ENCODE assay signal across 8 cellular contexts in the genomic region with DNA sequence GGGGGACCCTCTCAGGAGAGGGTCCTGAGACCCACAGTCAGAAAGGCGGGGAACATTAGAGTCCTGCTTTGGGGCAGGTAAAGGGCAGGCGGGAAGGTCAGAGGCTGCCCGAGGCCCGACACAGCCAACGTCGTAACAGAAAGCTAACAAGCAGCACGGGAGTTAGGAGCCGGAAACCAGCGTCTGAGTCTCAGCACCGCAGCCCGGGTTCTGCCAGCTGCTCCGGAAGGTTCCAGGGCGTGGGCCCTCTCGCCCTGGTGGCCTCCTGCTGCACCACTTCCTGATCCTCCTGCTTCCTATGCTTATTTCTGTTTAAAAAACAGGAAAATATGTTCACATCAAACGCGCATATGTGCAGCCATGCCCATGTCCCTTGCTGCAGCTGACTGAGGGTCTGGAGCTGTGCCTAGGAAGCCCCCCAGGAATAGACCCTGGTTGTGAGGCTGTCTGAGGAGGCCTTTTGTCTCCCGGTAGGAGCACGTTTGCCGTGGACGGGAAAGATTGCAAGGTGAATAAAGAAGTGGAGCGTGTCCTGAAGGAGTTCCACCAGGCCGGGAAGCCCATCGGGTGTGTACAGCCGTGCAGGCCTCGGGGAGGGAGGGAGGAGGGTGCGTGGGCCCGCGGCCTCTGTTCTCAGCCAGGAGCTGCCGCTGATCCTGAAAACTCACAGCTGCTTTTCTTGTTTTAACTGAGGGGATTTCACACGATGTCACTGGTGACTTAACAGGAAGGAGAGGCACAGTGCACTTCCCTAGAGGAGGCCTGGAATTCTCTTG. TPM values are rescaled to one million over a fixed set of nuclear protein-coding genes. Genes with fewer than 3 reads are reported as not detected.
DNase-seq lines count a peak whose midpoint lies in the region; ATAC-seq, FAIRE-seq and TF ChIP-seq lines count a peak whose summit lies in the region.
"Not testable (repeated sequence)": the region's sequence is repeated elsewhere in the genome, so short reads cannot be mapped to it uniquely, and the experiment has no call there.

No MANE protein-coding gene starts in this region.

- H3K79me2 ChIP-seq in K562 (ENCODE audit: control insufficient read depth, insufficient read depth, low read length) = not testable (repeated sequence)

- BruUV-seq in K562 (replicated peaks; lab: Mats Ljungman, UMichigan) = not testable (repeated sequence)

- peak in 1 of 3 donors; percentile 3 for DNase-seq in CD4-positive, CD25-positive, alpha-beta regulatory T cell
- DNase-seq in activated B cell treated with CpG ODN at 0.5 μM for 24 hours (peak; percentile 4), activated T-cell treated with anti-CD3 and anti-CD28 coated beads for 4 hours (peak; percentile 0), ovary (peak; percentile 1 to 25 (median 9))
- not testable (repeated sequence) for DNase-seq in K562 (ENCODE audit: extremely low read depth in 1 of 4, low spot score in 3 of 4); left lung; upper lobe of right lung

- not testable (repeated sequence) for TF ChIP-seq EP300 in K562 (IDR thresholded peaks at IDR 0.05; ENCODE audit: low read length); gastroesophageal sphincter (IDR thresholded peaks at IDR 0.05); ovary (IDR thresholded peaks at IDR 0.05)

- H3K27ac Mint-ChIP-seq in CD4-positive, CD25-positive, alpha-beta regulatory T cell; activated B cell treated with CpG ODN at 0.5 μM for 24 hours: not testable (repeated sequence)

- no CpG with 5 or more reads among the region's 30 CpGs for WGBS in K562 (ENCODE audit: insufficient coverage, low coverage, missing lambda C conversion rate)
- no CpG with 5 or more reads among the region's 30 CpGs for WGBS in gastroesophageal sphincter (ENCODE audit: low coverage in 1 of 2), 2 donors
- WGBS in ovary, 3 donors = 80 to 83% methylated on average over 4 to 8 of the region's 30 CpGs; no CpG with 5 or more reads in 1 of the 3 donors

- POLR2A ChIA-PET in activated B cell treated with CpG ODN at 0.5 μM for 24 hours (lab: Charles Lee); K562 (lab: Yijun Ruan, JAX): not testable (repeated sequence)

- intact Hi-C loops in activated B cell treated with CpG ODN at 0.5 μM for 24 hours (cut with micrococcal nuclease); K562 (cut with micrococcal nuclease); left lung (cut with DNase I); ovary (cut with DNase I); upper lobe of right lung (cut with DNase I): not testable (repeated sequence)

- CTCF ChIA-PET in activated B cell treated with CpG ODN at 0.5 μM for 24 hours (lab: Charles Lee); K562 (lab: Yijun Ruan, JAX; ENCODE audit: low intra/inter-chr PET ratio): not testable (repeated sequence)

- H2AFZ ChIP-seq in K562 (ENCODE audit: low read depth, low read length) = not testable (repeated sequence)

- in situ Hi-C loops in K562 (cut with MboI) = loop anchor here (25.0 kb wide), 1 partner anchor 353 kb away; a partner anchor contains a TSS

- peak; percentile 15 for FAIRE-seq in K562 (lab: Jason Lieb, UNC)

- not testable (repeated sequence) for H3K4me2 ChIP-seq in K562 (ENCODE audit: insufficient read depth, low read length)

- H3K9ac ChIP-seq in K562 (ENCODE audit: insufficient read depth in 1 of 2, low read depth in 2 of 2, low read length in 2 of 2) = not testable (repeated sequence)

- not testable (repeated sequence) for TF ChIP-seq POLR2A in K562 (conservative IDR thresholded peaks at IDR 0.05); gastroesophageal sphincter (IDR thresholded peaks at IDR 0.05); ovary (IDR thresholded peaks at IDR 0.05)

- ATAC-seq in CD4-positive, CD25-positive, alpha-beta regulatory T cell (ENCODE audit: low read depth in 2 of 2) = peak; percentile 30 to 47
- not testable (repeated sequence) for ATAC-seq in activated B cell treated with CpG ODN at 0.5 μM for 24 hours (ENCODE audit: low read depth)
- ATAC-seq in K562 (0 out of 3 replicates have a peak, but pooled peaks have one; percentile 10), gastroesophageal sphincter (peak; percentile 48), left lung (peak; percentile 30), upper lobe of right lung (peak; percentile 40)

- not testable (repeated sequence) for H3K9me1 ChIP-seq in K562 (ENCODE audit: control insufficient read depth, insufficient read depth, low read length)

- TF ChIP-seq RAD21 in K562 (CRISPR knock-in tag; conservative IDR thresholded peaks at IDR 0.05 in 1 of 2, IDR thresholded peaks at IDR 0.05 in 1 of 2) = not testable (repeated sequence)

- H3K9me3 ChIP-seq in CD4-positive, CD25-positive, alpha-beta regulatory T cell (ENCODE audit: control insufficient read depth in 2 of 2, low read length in 2 of 2); K562 (replicated peaks; ENCODE audit: control insufficient read depth, insufficient read depth, low read depth, low read length); gastroesophageal sphincter; left lung; ovary; upper lobe of right lung: not testable (repeated sequence)

- H3K4me3 Mint-ChIP-seq in CD4-positive, CD25-positive, alpha-beta regulatory T cell; activated B cell treated with CpG ODN at 0.5 μM for 24 hours: not testable (repeated sequence)

- H3K27ac ChIP-seq in CD4-positive, CD25-positive, alpha-beta regulatory T cell (ENCODE audit: insufficient read depth, low read length, poor library complexity, severe bottlenecking) = peak overlapping the region; percentile 23
- H3K27ac ChIP-seq in K562 (ENCODE audit: extremely low read depth, low read depth, low read length); gastroesophageal sphincter; left lung; ovary: not testable (repeated sequence)
- H3K27ac ChIP-seq in upper lobe of right lung = peak overlapping the region; percentile 42

- not testable (repeated sequence) for H3K27me3 Mint-ChIP-seq in CD4-positive, CD25-positive, alpha-beta regulatory T cell; activated B cell treated with CpG ODN at 0.5 μM for 24 hours

- H3K36me3 Mint-ChIP-seq in CD4-positive, CD25-positive, alpha-beta regulatory T cell; activated B cell treated with CpG ODN at 0.5 μM for 24 hours (ENCODE audit: low read depth): not testable (repeated sequence)

- H3K36me3 ChIP-seq in CD4-positive, CD25-positive, alpha-beta regulatory T cell (ENCODE audit: control insufficient read depth, insufficient read depth, low read length); K562 (ENCODE audit: control insufficient read depth, insufficient read depth, low read length); gastroesophageal sphincter; left lung; ovary; upper lobe of right lung: not testable (repeated sequence)

- TF ChIP-seq CTCF in activated B cell treated with CpG ODN at 0.5 μM for 24 hours (IDR thresholded peaks at IDR 0.05); K562 (IDR thresholded peaks at IDR 0.05 in 2 of 3, conservative IDR thresholded peaks at IDR 0.05 in 1 of 3; ENCODE audit: insufficient read depth in 2 of 3, low read depth in 1 of 3, low read length in 3 of 3); gastroesophageal sphincter (IDR thresholded peaks at IDR 0.05); left lung (IDR thresholded peaks at IDR 0.05); ovary (IDR thresholded peaks at IDR 0.05); upper lobe of right lung (IDR thresholded peaks at IDR 0.05): not testable (repeated sequence)

- H3K4me1 Mint-ChIP-seq in CD4-positive, CD25-positive, alpha-beta regulatory T cell; activated B cell treated with CpG ODN at 0.5 μM for 24 hours: not testable (repeated sequence)

- not testable (repeated sequence) for H3K4me1 ChIP-seq in CD4-positive, CD25-positive, alpha-beta regulatory T cell (ENCODE audit: control insufficient read depth, insufficient read depth, low read length, poor library complexity, severe bottlenecking); K562 (replicated peaks in 1 of 2; ENCODE audit: control insufficient read depth in 2 of 2, insufficient read depth in 2 of 2, low read length in 2 of 2); gastroesophageal sphincter; left lung; ovary (ENCODE audit: insufficient read depth); upper lobe of right lung

- not testable (repeated sequence) for H3K9me3 Mint-ChIP-seq in CD4-positive, CD25-positive, alpha-beta regulatory T cell; activated B cell treated with CpG ODN at 0.5 μM for 24 hours

- H4K20me1 ChIP-seq in K562 (replicated peaks; ENCODE audit: control insufficient read depth, insufficient read depth, low read length) = not testable (repeated sequence)

- not testable (repeated sequence) for H3K27me3 ChIP-seq in CD4-positive, CD25-positive, alpha-beta regulatory T cell (ENCODE audit: control insufficient read depth, insufficient read depth, low read length); K562 (ENCODE audit: control insufficient read depth in 2 of 2, insufficient read depth in 2 of 2, low read length in 2 of 2); gastroesophageal sphincter; left lung; ovary; upper lobe of right lung

- H3K4me3 ChIP-seq in CD4-positive, CD25-positive, alpha-beta regulatory T cell (ENCODE audit: low read depth, low read length); K562; gastroesophageal sphincter; left lung; ovary; upper lobe of right lung: not testable (repeated sequence)

RNA-seq across cellular contexts. Expression of a gene that starts 6.5 kb away (rescaled TPM):
- 32.1 TPM for total RNA-seq in CD4-positive, CD25-positive, alpha-beta regulatory T cell
- polyA plus RNA-seq in CD4-positive, CD25-positive, alpha-beta regulatory T cell = 10 to 100 TPM in 2 of 4 donors, 1 to 10 TPM in 2; 3.9 to 51.4 (median 27.6) TPM
- 16.7 and 18.9 TPM in 2 replicates for total RNA-seq in activated B cell treated with CpG ODN at 0.5 μM for 24 hours
- 125 and 198 TPM in 2 replicates for total RNA-seq in K562 (2011; cell fraction: chromatin; rRNA removed; ENCODE audit: low replicate concordance)
- 96.3 and 112 TPM in 2 replicates for total RNA-seq in K562 (2011; cell fraction: nucleolus; rRNA removed)
- total RNA-seq in K562 (2011; cell fraction: nucleoplasm; rRNA removed) = 120 and 121 TPM in 2 replicates
- total RNA-seq in K562 (2014; rRNA removed) = 45.4 and 64.8 TPM in 2 replicates
- 20.4 and 26.6 TPM in 2 replicates for total RNA-seq in K562 (2014; rRNA removed; fragmentation: Illumina TruSeq; extraction: Trizol)
- 37.8 and 39.5 TPM in 2 replicates for total RNA-seq in K562 (2015; rRNA removed; fragmentation: Illumina TruSeq; extraction: Trizol)
- total RNA-seq in K562 (2021) = 70.1 and 77.0 TPM in 2 replicates
- 45.4 and 47.3 TPM in 2 replicates for polyA plus RNA-seq in K562 (2011; rRNA removed)
- polyA plus RNA-seq in K562 (2011; cell fraction: cytosol; rRNA removed) = 50.0 and 94.6 TPM in 2 replicates
- 97.1 and 134 TPM in 2 replicates for polyA plus RNA-seq in K562 (2011; cell fraction: nucleus; rRNA removed)
- 55.4 and 77.7 TPM in 2 replicates for polyA plus RNA-seq in K562 (2012)
- 25.3 and 36.6 TPM in 2 replicates for polyA plus RNA-seq in K562 (2014; fragmentation: Illumina TruSeq; extraction: Trizol)
- 10 to 100 TPM; 11.2 to 24.9 TPM for polyA plus RNA-seq in K562 (2014; fragmentation: Nextera tagmentation; extraction: Ambion mirVana)
- 65.4 and 78.6 TPM in 2 replicates for polyA plus RNA-seq in K562 (2014; rRNA removed)
- 22.0 and 25.5 TPM in 2 replicates for polyA minus RNA-seq in K562 (2011; rRNA and poly(A)+ RNA removed)
- 21.8 and 29.4 TPM in 2 replicates for polyA minus RNA-seq in K562 (2011; cell fraction: cytosol; rRNA and poly(A)+ RNA removed)
- polyA minus RNA-seq in K562 (2011; cell fraction: nucleus; rRNA and poly(A)+ RNA removed) = 43.9 and 44.2 TPM in 2 replicates
- total RNA-seq in gastroesophageal sphincter = 10 to 100 TPM in 2 of 4 donors, 1 to 10 TPM in 2; 6.1 to 35.6 (median 9.5) TPM
- 10 to 100 TPM in 1 of 2 donors, 1 to 10 TPM in 1; 8.8 to 10.8 TPM for total RNA-seq in left lung
- 10 to 100 TPM in 5 of 7 donors, 1 to 10 TPM in 2; 5.6 to 16.4 (median 11.7) TPM for total RNA-seq in ovary
- polyA plus RNA-seq in ovary = 1 to 10 TPM; 4.3 to 7.4 TPM
- total RNA-seq in upper lobe of right lung = 44.5 TPM

RNA-seq across cellular contexts. Expression of a gene that starts 32.8 kb away (rescaled TPM):
- total RNA-seq in CD4-positive, CD25-positive, alpha-beta regulatory T cell = 17.6 TPM
- 10 to 100 TPM in 1 of 4 donors, 1 to 10 TPM in 1, under 1 TPM in 2; 0.78 to 15.7 (median 4.1) TPM for polyA plus RNA-seq in CD4-positive, CD25-positive, alpha-beta regulatory T cell
- total RNA-seq in activated B cell treated with CpG ODN at 0.5 μM for 24 hours (8.7 and 11.8 TPM in 2 replicates), K562 (2014; rRNA removed) (47.0 and 58.9 TPM in 2 replicates), K562 (2014; rRNA removed; fragmentation: Illumina TruSeq; extraction: Trizol) (23.1 and 24.6 TPM in 2 replicates), K562 (2015; rRNA removed; fragmentation: Illumina TruSeq; extraction: Trizol) (33.1 and 36.6 TPM in 2 replicates), K562 (2021) (46.5 and 57.6 TPM in 2 replicates), gastroesophageal sphincter (1 to 10 TPM; 3.4 to 9.2 (median 6.1) TPM), left lung (1 to 10 TPM; 3.9 to 6.7 TPM), ovary (1 to 10 TPM; 1.9 to 9.3 (median 4.4) TPM), upper lobe of right lung (9.9 TPM)
- total RNA-seq in K562 (2011; cell fraction: chromatin; rRNA removed; ENCODE audit: low replicate concordance) = 95.1 and 192 TPM in 2 replicates
- total RNA-seq in K562 (2011; cell fraction: nucleolus; rRNA removed) = 89.4 and 101 TPM in 2 replicates
- total RNA-seq in K562 (2011; cell fraction: nucleoplasm; rRNA removed) = 53.8 and 68.3 TPM in 2 replicates
- polyA plus RNA-seq in K562 (2011; rRNA removed) (27.7 and 28.7 TPM in 2 replicates), K562 (2014; fragmentation: Illumina TruSeq; extraction: Trizol) (31.1 and 35.2 TPM in 2 replicates), K562 (2014; fragmentation: Nextera tagmentation; extraction: Ambion mirVana) (1 to 10 TPM in 1 of 2 experiments, under 1 TPM in 1; 0.72 to 1.9 TPM), K562 (2014; rRNA removed) (35.3 and 40.6 TPM in 2 replicates), ovary (1 to 10 TPM; 1.2 to 4.0 TPM)
- polyA plus RNA-seq in K562 (2011; cell fraction: cytosol; rRNA removed) = 30.3 and 42.8 TPM in 2 replicates
- polyA plus RNA-seq in K562 (2011; cell fraction: nucleus; rRNA removed) = 69.1 and 77.4 TPM in 2 replicates
- polyA plus RNA-seq in K562 (2012) = 19.4 and 34.4 TPM in 2 replicates
- 28.2 and 34.5 TPM in 2 replicates for polyA minus RNA-seq in K562 (2011; rRNA and poly(A)+ RNA removed)
- 22.5 and 27.6 TPM in 2 replicates for polyA minus RNA-seq in K562 (2011; cell fraction: cytosol; rRNA and poly(A)+ RNA removed)
- polyA minus RNA-seq in K562 (2011; cell fraction: nucleus; rRNA and poly(A)+ RNA removed) = 32.7 and 47.2 TPM in 2 replicates
